ENCODE assay signal across 17 cellular contexts in genomic region chr5:78243639-78244038, GRCh38. TPM values are rescaled to one million over a fixed set of nuclear protein-coding genes. Genes with fewer than 3 reads are reported as not detected.
DNase-seq lines count a peak whose midpoint lies in the region; ATAC-seq and TF ChIP-seq lines count a peak whose summit lies in the region.
"Had no signal": no experiment of that assay in that cellular context is flagged by ENCODE, and none has a peak within 500 bp of the region (broad histone marks: within the 10 kb centered on the region; RNA-seq: fewer than 3 reads in every experiment).

No MANE protein-coding gene starts in this region.

- no peak overlapping the region for H3K4me3 Mint-ChIP-seq in MCF 10A (ENCODE audit: unreplicated experiment)
- H3K4me3 Mint-ChIP-seq: activated T-helper 17 cell treated with anti-CD3 and anti-CD28 coated beads, Interleukin-2, amount 50 U/mL, for 72 hours had no signal

- dilution Hi-C loops in mammary epithelial cell (cut with HindIII; ENCODE audit: low sequenced_read_pairs), result no loop called here

- no peaks in the 10 kb centered on the region for H3K27me3 Mint-ChIP-seq in MCF 10A (ENCODE audit: insufficient read depth, unreplicated experiment)
- H3K27me3 Mint-ChIP-seq: activated T-helper 17 cell treated with anti-CD3 and anti-CD28 coated beads, Interleukin-2, amount 50 U/mL, for 72 hours had no signal

- H3K4me3 ChIP-seq in mammary epithelial cell (replicated peaks in 1 of 3; ENCODE audit: insufficient read depth in 1 of 3, low read depth in 2 of 3, low read length in 3 of 3) (no peak overlapping the region), fibroblast of pulmonary artery (replicated peaks; ENCODE audit: low read depth, low read length) (no peak overlapping the region)
- H3K4me3 ChIP-seq: cardiac muscle cell had no signal

- H3K27ac Mint-ChIP-seq in MCF 10A (ENCODE audit: low read depth, unreplicated experiment), result no peak overlapping the region
- H3K27ac Mint-ChIP-seq: activated T-helper 17 cell treated with anti-CD3 and anti-CD28 coated beads, Interleukin-2, amount 50 U/mL, for 72 hours had no signal

- POLR2A ChIA-PET in MCF 10A (lab: Yijun Ruan, JAX), result no interaction called here

- in situ Hi-C loops in mammary epithelial cell (cut with MboI; ENCODE audit: low sequenced_read_pairs in 2 of 2), result no loop called here

- H4K20me1 ChIP-seq in mammary epithelial cell (ENCODE audit: insufficient read depth, low read length), result no peaks in the 10 kb centered on the region

- no peak overlapping the region for H3K4me2 ChIP-seq in mammary epithelial cell (ENCODE audit: insufficient read depth, low read depth, low read length)

- ATAC-seq in SK-N-SH treated with all-trans-retinoic acid at 6 μM for 48 hours (peak; percentile 92), HG02763 (IDR thresholded peaks at IDR 0.05; ENCODE audit: unreplicated experiment) (no peak)
- ATAC-seq: activated T-helper 17 cell treated with anti-CD3 and anti-CD28 coated beads, Interleukin-2, amount 50 U/mL, for 72 hours; HCT116 had no signal

- BruUV-seq in mammary epithelial cell (replicated peaks; lab: Mats Ljungman, UMichigan) (no TSS peak), MCF 10A (replicated peaks; lab: Mats Ljungman, UMichigan) (no TSS peak)

- peaks cover 21% of the 10 kb centered on the region for H3K79me2 ChIP-seq in mammary epithelial cell (ENCODE audit: insufficient read depth, low read length)

- intact Hi-C loops in mammary epithelial cell (cut with micrococcal nuclease) (no loop called here), MCF 10A (cut with micrococcal nuclease) (no loop called here)

- no peaks in the 10 kb centered on the region for H3K4me1 ChIP-seq in mammary epithelial cell (ENCODE audit: insufficient read depth, low read length)

- H2AFZ ChIP-seq in mammary epithelial cell (ENCODE audit: low read depth, low read length), result no peak overlapping the region

- H3K9me3 Mint-ChIP-seq in MCF 10A (ENCODE audit: unreplicated experiment), result no peaks in the 10 kb centered on the region
- H3K9me3 Mint-ChIP-seq: activated T-helper 17 cell treated with anti-CD3 and anti-CD28 coated beads, Interleukin-2, amount 50 U/mL, for 72 hours had no signal

- no peaks in the 10 kb centered on the region for H3K9me3 ChIP-seq in mammary epithelial cell (replicated peaks; ENCODE audit: insufficient read depth, low read length)

- H3K36me3 Mint-ChIP-seq in MCF 10A (ENCODE audit: insufficient read depth, unreplicated experiment), result peaks cover 11% of the 10 kb centered on the region

- peaks cover 13% of the 10 kb centered on the region for H3K4me1 Mint-ChIP-seq in MCF 10A (ENCODE audit: insufficient read depth, unreplicated experiment)
- H3K4me1 Mint-ChIP-seq: activated T-helper 17 cell treated with anti-CD3 and anti-CD28 coated beads, Interleukin-2, amount 50 U/mL, for 72 hours had no signal

- H3K36me3 ChIP-seq in mammary epithelial cell (ENCODE audit: insufficient read depth, low read length), result no peaks in the 10 kb centered on the region
- H3K36me3 ChIP-seq: cardiac muscle cell had no signal

- DNase-seq in mammary epithelial cell, result peak; percentile 1
- DNase-seq in MCF 10A (ENCODE audit: unreplicated experiment), result no peak
- DNase-seq in fibroblast of pulmonary artery (ENCODE audit: low read depth), result peak; percentile 83
- DNase-seq in stromal cell of bone marrow (ENCODE audit: low read depth), result peak; percentile 45
- DNase-seq in SIG-M5 (lab: John Stamatoyannopoulos, UW), result no peak
- no peak for DNase-seq in NCI-H1436 (lab: John Stamatoyannopoulos, UW)
- DNase-seq: DMS79; NCI-H1436 treated with DMSO at 0.1 percent for 48 hours; NCI-H510A treated with DMSO at 0.1 percent for 48 hours; posterior cingulate gyrus; stimulated activated CD4-positive, alpha-beta T cell treated with anti-CD3 and anti-CD28 coated beads, Interleukin-15, amount 100 ng/mL, for 24 hours; T-helper 9 cell had no signal

- no peaks in the 10 kb centered on the region for H3K27me3 ChIP-seq in mammary epithelial cell (ENCODE audit: insufficient read depth, low read length)
- H3K27me3 ChIP-seq: cardiac muscle cell had no signal

- no peak overlapping the region for H3K27ac ChIP-seq in mammary epithelial cell (ENCODE audit: insufficient read depth, low read depth, low read length)
- H3K27ac ChIP-seq: cardiac muscle cell had no signal

- CTCF ChIA-PET in mammary epithelial cell (lab: Charles Lee; ENCODE audit: low non-redundant PET), result no interaction called here
- CTCF ChIA-PET in MCF 10A (lab: Yijun Ruan, JAX), result no interaction called here

- no peak overlapping the region for H3K9ac ChIP-seq in mammary epithelial cell (ENCODE audit: insufficient read depth, low read length)

- no peak for TF ChIP-seq CTCF in mammary epithelial cell (conservative IDR thresholded peaks at IDR 0.05 in 1 of 2, IDR thresholded peaks at IDR 0.05 in 1 of 2; ENCODE audit: extremely low read depth in 1 of 2, insufficient read depth in 1 of 2, low read depth in 1 of 2, low read length in 2 of 2)
- no peak for TF ChIP-seq CTCF in MCF 10A (IDR thresholded peaks at IDR 0.05; ENCODE audit: unreplicated experiment)
- TF ChIP-seq CTCF in fibroblast of pulmonary artery (IDR thresholded peaks at IDR 0.05; ENCODE audit: low read length, missing control alignments), result no peak

TF ChIP-seq in SK-N-SH treated with all-trans-retinoic acid at 6 μM for 48 hours, 23 proteins besides CTCF, POLR2A, EP300 and RAD21:
- TF ChIP-seq ZFP3 (CRISPR knock-in tag; IDR thresholded peaks at IDR 0.05), result 0 out of 2 replicates have a peak, but pooled peaks have one; percentile 40
- no peak for TF ChIP-seq OSR1 (CRISPR knock-in tag; IDR thresholded peaks at IDR 0.05)
- no peak for TF ChIP-seq ZC3H10 (CRISPR knock-in tag; IDR thresholded peaks at IDR 0.05)
- TF ChIP-seq ZNF8 (CRISPR knock-in tag; IDR thresholded peaks at IDR 0.05), result no peak
- TF ChIP-seq CSDC2 (CRISPR knock-in tag; IDR thresholded peaks at IDR 0.05), result no peak
- peak; percentile 47 for TF ChIP-seq ISL1 (CRISPR knock-in tag; IDR thresholded peaks at IDR 0.05)

RNA-seq across cellular contexts. Expression of gene AP3B1, which starts 50.9 kb away (rescaled TPM):
- total RNA-seq in mammary epithelial cell (10 to 100 TPM; 53.2 to 55.0 TPM), MCF 10A (2022) (39.7 and 40.6 TPM in 2 replicates)
- 34.8 TPM for polyA plus RNA-seq in mammary epithelial cell
- polyA minus RNA-seq in mammary epithelial cell, result 65.0 TPM

Comparison
In these comparisons a context has a peak if more than half of its experiments do, and no peak if none do; other contexts are left out.
1. DNase-seq: peak in mammary epithelial cell (single experiment), fibroblast of pulmonary artery (single experiment) and stromal cell of bone marrow (single experiment); none in MCF 10A (single experiment), SIG-M5 (single experiment) and NCI-H1436 (single experiment).